In genomic region chr3:121992601-121993560, GRCh38 we compare ENCODE assay signal across 12 cellular contexts. TPM values are rescaled to one million over a fixed set of nuclear protein-coding genes. Genes with fewer than 3 reads are reported as not detected.
DNase-seq lines count a peak whose midpoint lies in the region; ATAC-seq and TF ChIP-seq lines count a peak whose summit lies in the region.
"Had no signal": no experiment of that assay in that cellular context is flagged by ENCODE, and none has a peak within 500 bp of the region (broad histone marks: within the 10 kb centered on the region; RNA-seq: fewer than 3 reads in every experiment).

No MANE protein-coding gene starts in this region.

- no peak overlapping the region for H2AFZ ChIP-seq in osteoblast (ENCODE audit: low read length)

- peaks cover 36% of the 10 kb centered on the region for H3K4me1 Mint-ChIP-seq in HFFc6 (ENCODE audit: low read depth)

- H3K27ac Mint-ChIP-seq in HFFc6, result no peak overlapping the region

- WGBS in body of pancreas, 2 donors, result 92 to 93% methylated on average over 17 to 31 of the region's 31 CpGs

- no peak for TF ChIP-seq POLR2A in body of pancreas (IDR thresholded peaks at IDR 0.05)

- H3K27me3 Mint-ChIP-seq in HFFc6 (ENCODE audit: insufficient read depth), result peaks cover 5% of the 10 kb centered on the region

- H3K36me3 Mint-ChIP-seq in HFFc6 (ENCODE audit: low read depth), result no peaks in the 10 kb centered on the region

- H4K20me1 ChIP-seq in osteoblast (ENCODE audit: insufficient read depth, low read length), result no peaks in the 10 kb centered on the region

- H3K79me2 ChIP-seq in osteoblast (ENCODE audit: insufficient read depth, low read length), result no peaks in the 10 kb centered on the region

- H3K27ac ChIP-seq in osteoblast (ENCODE audit: low read depth, low read length), result no peak overlapping the region
- no peak overlapping the region for H3K27ac ChIP-seq in body of pancreas
- H3K27ac ChIP-seq: epithelial cell of prostate had no signal

- no peaks in the 10 kb centered on the region for H3K9me3 Mint-ChIP-seq in HFFc6

- H3K27me3 ChIP-seq in osteoblast (ENCODE audit: insufficient read depth, low read length), result no peaks in the 10 kb centered on the region
- H3K27me3 ChIP-seq in body of pancreas, result no peaks in the 10 kb centered on the region

- intact Hi-C loops in sciatic nerve (cut with DNase I), result no loop called here
- intact Hi-C loops in body of pancreas (cut with DNase I), result loop anchor here (10.0 kb wide), 1 partner anchor 108 kb away; no protein-coding TSS in a partner anchor

- no peak overlapping the region for H3K4me3 Mint-ChIP-seq in HFFc6

- peaks cover 17% of the 10 kb centered on the region for H3K4me1 ChIP-seq in osteoblast (ENCODE audit: insufficient read depth, low read length)
- H3K4me1 ChIP-seq in body of pancreas, result peaks cover 7% of the 10 kb centered on the region

- peak; percentile 60 for ATAC-seq in GM18909 (IDR thresholded peaks at IDR 0.05; ENCODE audit: poor library complexity, unreplicated experiment)
- ATAC-seq in HG02642 (IDR thresholded peaks at IDR 0.05; ENCODE audit: poor library complexity, unreplicated experiment), result peak; percentile 55
- peak; percentile 62 for ATAC-seq in HG03565 (IDR thresholded peaks at IDR 0.05; ENCODE audit: unreplicated experiment)
- no peak for ATAC-seq in sciatic nerve
- ATAC-seq in body of pancreas, result no peak

- H3K36me3 ChIP-seq in osteoblast (ENCODE audit: insufficient read depth, low read length), result no peaks in the 10 kb centered on the region
- no peaks in the 10 kb centered on the region for H3K36me3 ChIP-seq in body of pancreas (replicated peaks in 1 of 2; ENCODE audit: insufficient read depth in 1 of 2, low read depth in 2 of 2)

- DNase-seq in osteoblast (ENCODE audit: insufficient read length, low spot score, missing footprints) (peak; percentile 71), sciatic nerve (ENCODE audit: low spot score) (no peak), body of pancreas (no peak), HFFc6 (no peak), AG08395 (ENCODE audit: low spot score) (no peak)
- DNase-seq: DMS79 treated with DMSO at 0.1 percent for 48 hours, NCI-H1436 treated with DMSO at 0.1 percent for 48 hours had no signal

- H3K4me3 ChIP-seq in osteoblast (ENCODE audit: insufficient read depth, low read length) (no peak overlapping the region), body of pancreas (no peak overlapping the region)

- H3K4me2 ChIP-seq in osteoblast (ENCODE audit: insufficient read depth, low read length), result no peak overlapping the region

- TF ChIP-seq CTCF in osteoblast (IDR thresholded peaks at IDR 0.05; ENCODE audit: extremely low read depth, low read depth, low read length) (no peak), body of pancreas (IDR thresholded peaks at IDR 0.05) (no peak), HFFc6 (IDR thresholded peaks at IDR 0.05) (no peak)

- no peaks in the 10 kb centered on the region for H3K9me3 ChIP-seq in osteoblast (ENCODE audit: low read depth, low read length)
- H3K9me3 ChIP-seq in body of pancreas, result no peaks in the 10 kb centered on the region

RNA-seq across cellular contexts. Expression of gene ILDR1, which starts 29.2 kb away (rescaled TPM):
- total RNA-seq in osteoblast (not detected in 2 replicates), sciatic nerve (not detected), body of pancreas (1 to 10 TPM; 2.9 to 4.6 TPM)
- total RNA-seq in HFFc6 (2021; fragmentation: NEBNext Ultra II Directional; extraction: Animal tissue kit (Norgen Biotek cat#: 25700)), result not detected
- total RNA-seq: astrocyte had no signal

Comparison
In these comparisons a context has a peak if more than half of its experiments do, and no peak if none do; other contexts are left out.
1. ATAC-seq: peak in GM18909 (single experiment), HG02642 (single experiment) and HG03565 (single experiment); none in sciatic nerve (single experiment) and body of pancreas (single experiment).